Comparison of ENCODE assay signal across 8 cellular contexts in the genomic region with DNA sequence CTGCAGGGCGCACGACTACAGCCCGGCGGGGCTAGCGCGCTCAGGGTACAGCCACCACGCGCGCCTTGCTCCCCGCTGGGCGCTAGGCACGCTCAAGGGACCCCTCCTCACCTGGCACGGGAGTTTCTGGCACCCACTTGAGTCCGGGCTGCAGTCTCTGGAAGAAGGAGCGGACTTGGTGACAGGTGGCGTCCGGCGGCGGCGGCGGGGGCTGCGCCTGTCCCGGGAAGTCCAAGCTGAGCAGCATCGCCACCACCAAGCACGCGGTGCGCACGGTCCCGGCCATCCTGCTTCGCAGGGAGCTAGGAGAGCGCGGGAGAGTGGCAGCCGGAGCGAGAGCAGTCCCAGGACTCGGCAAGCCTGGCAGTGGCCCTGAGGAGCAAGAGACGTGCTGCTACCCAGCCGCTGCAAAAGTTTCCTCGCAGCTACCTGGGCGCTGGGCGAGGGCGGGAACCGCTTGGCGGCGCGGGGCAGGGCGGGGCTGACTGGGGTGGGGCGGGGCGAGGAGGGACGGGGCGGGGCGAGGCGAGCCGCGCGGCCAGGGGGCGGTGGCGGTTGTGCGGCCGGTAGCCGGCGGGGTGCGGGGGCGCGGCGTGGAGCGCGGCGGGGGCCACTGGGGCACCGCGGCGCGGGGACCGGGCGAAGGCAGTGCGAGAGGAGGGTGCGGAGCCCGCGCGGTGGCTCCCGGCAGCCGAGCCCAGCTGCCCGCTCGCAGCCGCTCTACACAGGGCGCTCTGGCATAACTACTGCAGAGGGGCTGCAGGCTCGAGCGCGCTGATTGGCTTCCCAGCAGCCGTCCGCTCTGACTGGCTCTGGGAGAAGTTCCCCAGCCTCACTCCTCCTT. TPM values are rescaled to one million over a fixed set of nuclear protein-coding genes. Genes with fewer than 3 reads are reported as not detected.
DNase-seq lines count a peak whose midpoint lies in the region; ATAC-seq, FAIRE-seq and TF ChIP-seq lines count a peak whose summit lies in the region.

Gene GPC3 (minus strand): TSS at position 431 of the 844 bp plus-strand sequence.

- TF ChIP-seq POLR2A in GM12892 (IDR thresholded peaks at IDR 0.05; ENCODE audit: low read depth, low read length), result no peak

- peak within 1 kb of the TSS; percentile 76 for H3K4me3 Mint-ChIP-seq in activated CD4-positive, alpha-beta T cell treated with anti-CD3 and anti-CD28 coated beads, Interleukin-2, amount 10 ng/mL, durations not matched to agents 24 days and 14 days
- peak within 1 kb of the TSS; percentile 62 for H3K4me3 Mint-ChIP-seq in memory B cell
- peak within 1 kb of the TSS; percentile 55 for H3K4me3 Mint-ChIP-seq in stimulated activated effector memory CD8-positive, alpha-beta T cell treated with anti-CD3 and anti-CD28 coated beads, Interleukin-12 subunit alpha, Interleukin-12 subunit beta, amount 100 ng/mL, for 72 hours

- intact Hi-C loops in activated CD4-positive, alpha-beta T cell treated with anti-CD3 and anti-CD28 coated beads, Interleukin-2, amount 10 ng/mL, durations not matched to agents 24 days and 14 days (cut with micrococcal nuclease), result no loop called here

- peaks cover 43% of the 10 kb centered on the region for H3K27me3 Mint-ChIP-seq in activated CD4-positive, alpha-beta T cell treated with anti-CD3 and anti-CD28 coated beads, Interleukin-2, amount 10 ng/mL, durations not matched to agents 24 days and 14 days
- peaks cover 10% of the 10 kb centered on the region for H3K27me3 Mint-ChIP-seq in memory B cell

- no peak for FAIRE-seq in GM12892 (lab: Jason Lieb, UNC)

- H3K9me3 Mint-ChIP-seq in activated CD4-positive, alpha-beta T cell treated with anti-CD3 and anti-CD28 coated beads, Interleukin-2, amount 10 ng/mL, durations not matched to agents 24 days and 14 days, result no peaks in the 10 kb centered on the region
- H3K9me3 Mint-ChIP-seq in memory B cell, result no peaks in the 10 kb centered on the region
- no peaks in the 10 kb centered on the region for H3K9me3 Mint-ChIP-seq in stimulated activated effector memory CD8-positive, alpha-beta T cell treated with anti-CD3 and anti-CD28 coated beads, Interleukin-12 subunit alpha, Interleukin-12 subunit beta, amount 100 ng/mL, for 72 hours

- peaks cover 2% of the 10 kb centered on the region for H3K4me1 Mint-ChIP-seq in activated CD4-positive, alpha-beta T cell treated with anti-CD3 and anti-CD28 coated beads, Interleukin-2, amount 10 ng/mL, durations not matched to agents 24 days and 14 days
- no peaks in the 10 kb centered on the region for H3K4me1 Mint-ChIP-seq in memory B cell
- H3K4me1 Mint-ChIP-seq in stimulated activated effector memory CD8-positive, alpha-beta T cell treated with anti-CD3 and anti-CD28 coated beads, Interleukin-12 subunit alpha, Interleukin-12 subunit beta, amount 100 ng/mL, for 72 hours, result no peaks in the 10 kb centered on the region

- peak; percentile 65 for ATAC-seq in GM19035 (IDR thresholded peaks at IDR 0.05; ENCODE audit: unreplicated experiment)
- ATAC-seq in memory B cell (ENCODE audit: low read depth), result peak; percentile 64
- peak; percentile 78 for ATAC-seq in stimulated activated effector memory CD8-positive, alpha-beta T cell treated with anti-CD3 and anti-CD28 coated beads, Interleukin-12 subunit alpha, Interleukin-12 subunit beta, amount 100 ng/mL, for 72 hours
- ATAC-seq in HG03045 (IDR thresholded peaks at IDR 0.05; ENCODE audit: unreplicated experiment), result no peak

- DNase-seq in NCI-H1105 treated with DMSO at 0.1 percent for 48 hours (lab: John Stamatoyannopoulos, UW) (peak; percentile 73), ecto neural progenitor cell (ENCODE audit: low spot score) (peak; percentile 80), memory B cell (ENCODE audit: low spot score in 2 of 2) (no peak), GM12892 (ENCODE audit: insufficient read length) (no peak)
- DNase-seq in activated CD4-positive, alpha-beta T cell treated with anti-CD3 and anti-CD28 coated beads, Interleukin-2, amount 10 ng/mL, durations not matched to agents 24 days and 14 days, result peak; percentile 78
- DNase-seq in stimulated activated effector memory CD8-positive, alpha-beta T cell treated with anti-CD3 and anti-CD28 coated beads, Interleukin-12 subunit alpha, Interleukin-12 subunit beta, amount 100 ng/mL, for 72 hours (ENCODE audit: low spot score in 2 of 2), result no peak

- H3K36me3 Mint-ChIP-seq in activated CD4-positive, alpha-beta T cell treated with anti-CD3 and anti-CD28 coated beads, Interleukin-2, amount 10 ng/mL, durations not matched to agents 24 days and 14 days (ENCODE audit: low read depth), result no peaks in the 10 kb centered on the region
- H3K36me3 Mint-ChIP-seq in memory B cell, result no peaks in the 10 kb centered on the region
- H3K36me3 Mint-ChIP-seq in stimulated activated effector memory CD8-positive, alpha-beta T cell treated with anti-CD3 and anti-CD28 coated beads, Interleukin-12 subunit alpha, Interleukin-12 subunit beta, amount 100 ng/mL, for 72 hours, result no peaks in the 10 kb centered on the region

- no peak within 1 kb of the TSS for H3K27ac Mint-ChIP-seq in activated CD4-positive, alpha-beta T cell treated with anti-CD3 and anti-CD28 coated beads, Interleukin-2, amount 10 ng/mL, durations not matched to agents 24 days and 14 days
- no peak within 1 kb of the TSS for H3K27ac Mint-ChIP-seq in memory B cell
- no peak within 1 kb of the TSS for H3K27ac Mint-ChIP-seq in stimulated activated effector memory CD8-positive, alpha-beta T cell treated with anti-CD3 and anti-CD28 coated beads, Interleukin-12 subunit alpha, Interleukin-12 subunit beta, amount 100 ng/mL, for 72 hours

RNA-seq across cellular contexts. Expression of gene GPC3, which starts in this region (rescaled TPM):
- 0.21 and 0.40 TPM in 2 replicates for total RNA-seq in activated CD4-positive, alpha-beta T cell treated with anti-CD3 and anti-CD28 coated beads, Interleukin-2, amount 10 ng/mL, durations not matched to agents 24 days and 14 days
- not detected for polyA plus RNA-seq in GM12892 (2012; ENCODE audit: missing spikeins)

Comparison
In these comparisons a context has a peak if more than half of its experiments do, and no peak if none do; other contexts are left out.
1. Peak in DNase-seq in activated CD4-positive, alpha-beta T cell treated with anti-CD3 and anti-CD28 coated beads, Interleukin-2, amount 10 ng/mL, durations not matched to agents 24 days and 14 days; RNA of the gene not detected or under 1 TPM.
2. DNase-seq: peak in NCI-H1105 treated with DMSO at 0.1 percent for 48 hours (single experiment) and ecto neural progenitor cell (single experiment); none in memory B cell (0 of 2), stimulated activated effector memory CD8-positive, alpha-beta T cell treated with anti-CD3 and anti-CD28 coated beads, Interleukin-12 subunit alpha, Interleukin-12 subunit beta, amount 100 ng/mL, for 72 hours (0 of 2) and GM12892 (single experiment).
3. Peak in every context shown above with its lines, with median percentiles within 50 percentile points of each other: H3K4me3 Mint-ChIP-seq.